8 cellular contexts compared by ENCODE assay signal in genomic region chr11:118359295-118359958, GRCh38. TPM values are rescaled to one million over a fixed set of nuclear protein-coding genes. Genes with fewer than 3 reads are reported as not detected.
DNase-seq lines count a peak whose midpoint lies in the region; ATAC-seq, FAIRE-seq and TF ChIP-seq lines count a peak whose summit lies in the region.

A gene with protein sequence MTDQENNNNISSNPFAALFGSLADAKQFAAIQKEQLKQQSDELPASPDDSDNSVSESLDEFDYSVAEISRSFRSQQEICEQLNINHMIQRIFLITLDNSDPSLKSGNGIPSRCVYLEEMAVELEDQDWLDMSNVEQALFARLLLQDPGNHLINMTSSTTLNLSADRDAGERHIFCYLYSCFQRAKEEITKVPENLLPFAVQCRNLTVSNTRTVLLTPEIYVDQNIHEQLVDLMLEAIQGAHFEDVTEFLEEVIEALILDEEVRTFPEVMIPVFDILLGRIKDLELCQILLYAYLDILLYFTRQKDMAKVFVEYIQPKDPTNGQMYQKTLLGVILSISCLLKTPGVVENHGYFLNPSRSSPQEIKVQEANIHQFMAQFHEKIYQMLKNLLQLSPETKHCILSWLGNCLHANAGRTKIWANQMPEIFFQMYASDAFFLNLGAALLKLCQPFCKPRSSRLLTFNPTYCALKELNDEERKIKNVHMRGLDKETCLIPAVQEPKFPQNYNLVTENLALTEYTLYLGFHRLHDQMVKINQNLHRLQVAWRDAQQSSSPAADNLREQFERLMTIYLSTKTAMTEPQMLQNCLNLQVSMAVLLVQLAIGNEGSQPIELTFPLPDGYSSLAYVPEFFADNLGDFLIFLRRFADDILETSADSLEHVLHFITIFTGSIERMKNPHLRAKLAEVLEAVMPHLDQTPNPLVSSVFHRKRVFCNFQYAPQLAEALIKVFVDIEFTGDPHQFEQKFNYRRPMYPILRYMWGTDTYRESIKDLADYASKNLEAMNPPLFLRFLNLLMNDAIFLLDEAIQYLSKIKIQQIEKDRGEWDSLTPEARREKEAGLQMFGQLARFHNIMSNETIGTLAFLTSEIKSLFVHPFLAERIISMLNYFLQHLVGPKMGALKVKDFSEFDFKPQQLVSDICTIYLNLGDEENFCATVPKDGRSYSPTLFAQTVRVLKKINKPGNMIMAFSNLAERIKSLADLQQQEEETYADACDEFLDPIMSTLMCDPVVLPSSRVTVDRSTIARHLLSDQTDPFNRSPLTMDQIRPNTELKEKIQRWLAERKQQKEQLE (plus strand): TSS chr11:118359600. CDS start chr11:118365081, 5,481 bp downstream.

- peaks cover 4 to 8% of the 10 kb centered on the region in 2 donors for H3K4me1 ChIP-seq in kidney (ENCODE audit: control insufficient read depth in 1 of 2, insufficient read depth in 1 of 2, low read depth in 1 of 2, low read length in 2 of 2)

- no peaks in the 10 kb centered on the region for H3K9me3 ChIP-seq in kidney (ENCODE audit: control insufficient read depth in 1 of 2, low read length in 2 of 2)

- ATAC-seq in GM19023 (IDR thresholded peaks at IDR 0.05; ENCODE audit: unreplicated experiment) = peak; percentile 96
- ATAC-seq in HG03354 (IDR thresholded peaks at IDR 0.05; ENCODE audit: poor library complexity, severe bottlenecking, unreplicated experiment) = peak; percentile 95

- H3K9ac ChIP-seq in kidney (ENCODE audit: low read length in 2 of 2) = peak within 1 kb of the TSS; percentile 85 to 98

- H3K27ac ChIP-seq in kidney (ENCODE audit: low read depth in 2 of 2, low read length in 2 of 2) = peak within 1 kb of the TSS; percentile 22 to 66

- DNase-seq in AG08395 (ENCODE audit: low spot score) = peak; percentile 92
- DNase-seq in NCI-H510A (lab: John Stamatoyannopoulos, UW) = peak; percentile 86
- DNase-seq in activated CD4-positive, alpha-beta T cell treated with anti-CD3 and anti-CD28 coated beads for 1 hour = peak; percentile 98
- DNase-seq in cerebellum (ENCODE audit: low spot score) = peak; percentile 89
- DNase-seq in kidney = peak; percentile 99
- DNase-seq in stimulated activated CD4-positive, alpha-beta T cell treated with anti-CD3 and anti-CD28 coated beads, Interleukin-15, amount 100 ng/mL, for 24 hours = peak; percentile 99

- H3K4me3 ChIP-seq in kidney (ENCODE audit: low read length in 2 of 2) = peak within 1 kb of the TSS; percentile 100

- peaks cover 0 to 2% of the 10 kb centered on the region in 2 donors for H3K36me3 ChIP-seq in kidney (ENCODE audit: control insufficient read depth in 1 of 2, insufficient read depth in 2 of 2, low read length in 2 of 2)

- TF ChIP-seq CTCF in kidney (IDR thresholded peaks at IDR 0.05; ENCODE audit: borderline replicate concordance, extremely low read depth, insufficient read depth) = peak; percentile 4

- no peak for FAIRE-seq in kidney (lab: Jason Lieb, UNC)

- intact Hi-C loops in kidney (cut with DNase I) = no loop called here

RNA-seq across cellular contexts. Expression of the gene that starts here (rescaled TPM):
- 46.6 TPM for total RNA-seq in cerebellum
- 39.2 TPM for total RNA-seq in kidney
- 11.2 TPM for polyA plus RNA-seq in kidney (ENCODE audit: insufficient read depth, low read depth, low replicate concordance)

Comparison
In these comparisons a context has a peak if more than half of its experiments do, and no peak if none do; other contexts are left out.
1. Peak in every context shown above with its lines: DNase-seq, ATAC-seq, H3K4me3 ChIP-seq and H3K27ac ChIP-seq.